Comparison of ENCODE assay signal across 8 cellular contexts in genomic region chr2:112542123-112542973, GRCh38. TPM values are rescaled to one million over a fixed set of nuclear protein-coding genes. Genes with fewer than 3 reads are reported as not detected.
DNase-seq lines count a peak whose midpoint lies in the region; ATAC-seq, FAIRE-seq and TF ChIP-seq lines count a peak whose summit lies in the region.

A gene with protein sequence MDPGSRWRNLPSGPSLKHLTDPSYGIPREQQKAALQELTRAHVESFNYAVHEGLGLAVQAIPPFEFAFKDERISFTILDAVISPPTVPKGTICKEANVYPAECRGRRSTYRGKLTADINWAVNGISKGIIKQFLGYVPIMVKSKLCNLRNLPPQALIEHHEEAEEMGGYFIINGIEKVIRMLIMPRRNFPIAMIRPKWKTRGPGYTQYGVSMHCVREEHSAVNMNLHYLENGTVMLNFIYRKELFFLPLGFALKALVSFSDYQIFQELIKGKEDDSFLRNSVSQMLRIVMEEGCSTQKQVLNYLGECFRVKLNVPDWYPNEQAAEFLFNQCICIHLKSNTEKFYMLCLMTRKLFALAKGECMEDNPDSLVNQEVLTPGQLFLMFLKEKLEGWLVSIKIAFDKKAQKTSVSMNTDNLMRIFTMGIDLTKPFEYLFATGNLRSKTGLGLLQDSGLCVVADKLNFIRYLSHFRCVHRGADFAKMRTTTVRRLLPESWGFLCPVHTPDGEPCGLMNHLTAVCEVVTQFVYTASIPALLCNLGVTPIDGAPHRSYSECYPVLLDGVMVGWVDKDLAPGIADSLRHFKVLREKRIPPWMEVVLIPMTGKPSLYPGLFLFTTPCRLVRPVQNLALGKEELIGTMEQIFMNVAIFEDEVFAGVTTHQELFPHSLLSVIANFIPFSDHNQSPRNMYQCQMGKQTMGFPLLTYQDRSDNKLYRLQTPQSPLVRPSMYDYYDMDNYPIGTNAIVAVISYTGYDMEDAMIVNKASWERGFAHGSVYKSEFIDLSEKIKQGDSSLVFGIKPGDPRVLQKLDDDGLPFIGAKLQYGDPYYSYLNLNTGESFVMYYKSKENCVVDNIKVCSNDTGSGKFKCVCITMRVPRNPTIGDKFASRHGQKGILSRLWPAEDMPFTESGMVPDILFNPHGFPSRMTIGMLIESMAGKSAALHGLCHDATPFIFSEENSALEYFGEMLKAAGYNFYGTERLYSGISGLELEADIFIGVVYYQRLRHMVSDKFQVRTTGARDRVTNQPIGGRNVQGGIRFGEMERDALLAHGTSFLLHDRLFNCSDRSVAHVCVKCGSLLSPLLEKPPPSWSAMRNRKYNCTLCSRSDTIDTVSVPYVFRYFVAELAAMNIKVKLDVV (plus strand): TSS chr2:112542465. CDS start chr2:112542495, 30 bp downstream.

- 0% methylated on average over 64 to 66 of the region's 66 CpGs for WGBS in pancreas, 2 donors

- peak within 1 kb of the TSS; percentile 75 to 87 (median 83) for H3K4me3 ChIP-seq in pancreas
- peak within 1 kb of the TSS; percentile 76 to 81 for H3K4me3 ChIP-seq in tibial artery

- DNase-seq in NAMALWA (ENCODE audit: low spot score) (peak; percentile 88), SKM-1 (lab: John Stamatoyannopoulos, UW; ENCODE audit: unreplicated experiment) (peak; percentile 80), Right ventricle myocardium inferior (ENCODE audit: missing footprints) (peak; percentile 95), pancreas (peak; percentile 85 to 95 (median 88)), tibial artery (peak; percentile 76 to 88)
- peak; percentile 57 for DNase-seq in activated naive CD8-positive, alpha-beta T cell treated with anti-CD3 and anti-CD28 coated beads, Interleukin-2, amount 50 U/mL, for 16 hours (ENCODE audit: low read depth, low spot score)

- ATAC-seq in HG02571 (IDR thresholded peaks at IDR 0.05; ENCODE audit: unreplicated experiment): peak; percentile 82
- peak; percentile 94 for ATAC-seq in Right ventricle myocardium inferior
- peak; percentile 94 to 98 (median 96) for ATAC-seq in pancreas

- TF ChIP-seq CTCF in pancreas (IDR thresholded peaks at IDR 0.05): no peak
- no peak for TF ChIP-seq CTCF in tibial artery (IDR thresholded peaks at IDR 0.05)

- intact Hi-C loops in Right ventricle myocardium inferior (cut with DNase I): loop anchor here (1.0 kb wide), 1 partner anchor 61 kb away; no protein-coding TSS in a partner anchor
- intact Hi-C loops in pancreas (cut with DNase I): no loop called here
- intact Hi-C loops in tibial artery (cut with DNase I; ENCODE audit: low total_unique reads): loop anchor here (2.0 kb wide), 1 partner anchor 60 kb away; the partner anchor contains the start of gene TTL

- FAIRE-seq in pancreas (lab: Jason Lieb, UNC): no peak

- H3K36me3 ChIP-seq in pancreas: peaks cover 0 to under 1% (median 0%) of the 10 kb centered on the region in 3 donors
- peaks cover 7 to 13% (median 7%) of the 10 kb centered on the region in 3 donors for H3K36me3 ChIP-seq in tibial artery

- H3K27ac ChIP-seq in pancreas (peak within 1 kb of the TSS; percentile 61 to 86 (median 84)), tibial artery (peak within 1 kb of the TSS; percentile 81 to 88)

- H3K9me3 ChIP-seq in pancreas: no peaks in the 10 kb centered on the region
- H3K9me3 ChIP-seq in tibial artery: no peaks in the 10 kb centered on the region

- H3K27me3 ChIP-seq in pancreas (no peaks in the 10 kb centered on the region), tibial artery (no peaks in the 10 kb centered on the region)

- peak; percentile 56 for TF ChIP-seq POLR2A in GM10847 (IDR thresholded peaks at IDR 0.05; ENCODE audit: extremely low read depth, insufficient read length)

- H3K4me1 ChIP-seq in pancreas (peaks cover 0 to 18% (median 7%) of the 10 kb centered on the region in 3 donors), tibial artery (peaks cover 0 to 17% (median 11%) of the 10 kb centered on the region in 4 donors)

RNA-seq across cellular contexts. Expression of the gene that starts here (rescaled TPM):
- 9.7 TPM for total RNA-seq in Right ventricle myocardium inferior
- total RNA-seq in pancreas: 10 to 100 TPM in 4 of 6 donors, 1 to 10 TPM in 2; 9.3 to 16.9 (median 13.4) TPM
- 1 to 10 TPM; 5.5 to 6.2 TPM for polyA plus RNA-seq in pancreas

Comparison
In these comparisons a context has a peak if more than half of its experiments do, and no peak if none do; other contexts are left out.
1. Peak in every context shown above with its lines: DNase-seq, ATAC-seq, H3K4me3 ChIP-seq and H3K27ac ChIP-seq.
2. intact Hi-C loops: an anchor here in Right ventricle myocardium inferior (1.0 kb wide) and tibial artery (2.0 kb wide); none called in pancreas.